In genomic region chr19:41551711-41552110, GRCh38 we compare ENCODE assay signal across 13 cellular contexts. TPM values are rescaled to one million over a fixed set of nuclear protein-coding genes. Genes with fewer than 3 reads are reported as not detected.
DNase-seq lines count a peak whose midpoint lies in the region; ATAC-seq and TF ChIP-seq lines count a peak whose summit lies in the region.
"Had no signal": no experiment of that assay in that cellular context is flagged by ENCODE, and none has a peak within 500 bp of the region (broad histone marks: within the 10 kb centered on the region; RNA-seq: fewer than 3 reads in every experiment).

No MANE protein-coding gene starts in this region.

- H3K36me3 ChIP-seq in effector memory CD4-positive, alpha-beta T cell (ENCODE audit: control insufficient read depth, insufficient read depth, low read length) = peaks cover 9% of the 10 kb centered on the region
- H3K36me3 ChIP-seq in thoracic aorta (no peaks in the 10 kb centered on the region), thyroid gland (no peaks in the 10 kb centered on the region)
- H3K36me3 ChIP-seq: neutrophil had no signal

- H3K27me3 Mint-ChIP-seq in activated naive CD4-positive, alpha-beta T cell treated with anti-CD3 and anti-CD28 coated beads, Interleukin-2, amount 10 ng/mL, durations not matched to agents 7 days and 5 days = no peaks in the 10 kb centered on the region

- H3K27me3 ChIP-seq in effector memory CD4-positive, alpha-beta T cell (replicated peaks; ENCODE audit: control insufficient read depth, insufficient read depth, low read length, poor library complexity, severe bottlenecking) = no peaks in the 10 kb centered on the region
- H3K27me3 ChIP-seq in thoracic aorta (replicated peaks; ENCODE audit: insufficient read depth) (no peaks in the 10 kb centered on the region), thyroid gland (no peaks in the 10 kb centered on the region)
- H3K27me3 ChIP-seq: neutrophil had no signal

- H3K9me3 Mint-ChIP-seq in activated naive CD4-positive, alpha-beta T cell treated with anti-CD3 and anti-CD28 coated beads, Interleukin-2, amount 10 ng/mL, durations not matched to agents 7 days and 5 days = no peaks in the 10 kb centered on the region

- CTCF ChIA-PET in activated naive CD4-positive, alpha-beta T cell treated with anti-CD3 and anti-CD28 coated beads, Interleukin-2, amount 10 ng/mL, durations not matched to agents 7 days and 5 days (lab: Charles Lee) = interaction anchor here (1.0 to 1.8 kb wide), 2 partner anchors 9 to 12 kb away, joined by 3 to 8 read pairs; no protein-coding TSS in a partner anchor

- WGBS in thyroid gland, 2 donors = 61 to 67% methylated on average over 6 of the region's 6 CpGs

- no peak for TF ChIP-seq POLR2A in thyroid gland (IDR thresholded peaks at IDR 0.05)

- peaks cover 68% of the 10 kb centered on the region for H3K36me3 Mint-ChIP-seq in activated naive CD4-positive, alpha-beta T cell treated with anti-CD3 and anti-CD28 coated beads, Interleukin-2, amount 10 ng/mL, durations not matched to agents 7 days and 5 days

- ATAC-seq in thoracic aorta (ENCODE audit: insufficient number of reproducible peaks, low FRiP score, low read depth) = no peak
- no peak for ATAC-seq in HG03460 (IDR thresholded peaks at IDR 0.05; ENCODE audit: unreplicated experiment)

- peak overlapping the region; percentile 99 for H3K27ac Mint-ChIP-seq in activated naive CD4-positive, alpha-beta T cell treated with anti-CD3 and anti-CD28 coated beads, Interleukin-2, amount 10 ng/mL, durations not matched to agents 7 days and 5 days

- intact Hi-C loops in thyroid gland (cut with DNase I) = no loop called here

- H3K9me3 ChIP-seq in effector memory CD4-positive, alpha-beta T cell (ENCODE audit: control insufficient read depth, low read length) = no peaks in the 10 kb centered on the region
- no peaks in the 10 kb centered on the region for H3K9me3 ChIP-seq in thoracic aorta
- no peaks in the 10 kb centered on the region for H3K9me3 ChIP-seq in thyroid gland
- H3K9me3 ChIP-seq: neutrophil, SK-N-SH had no signal

- H3K4me3 ChIP-seq in effector memory CD4-positive, alpha-beta T cell (ENCODE audit: insufficient read depth, low read depth, low read length, poor library complexity, severe bottlenecking) = peak overlapping the region; percentile 79
- peak overlapping the region; percentile 29 for H3K4me3 ChIP-seq in thoracic aorta
- no peak overlapping the region for H3K4me3 ChIP-seq in thyroid gland (replicated peaks in 1 of 3)

- peak overlapping the region; percentile 69 for H3K27ac ChIP-seq in effector memory CD4-positive, alpha-beta T cell (ENCODE audit: insufficient read depth, low read length, poor library complexity, severe bottlenecking)
- H3K27ac ChIP-seq in thoracic aorta (no peak overlapping the region), thyroid gland (no peak overlapping the region)
- H3K27ac ChIP-seq: neutrophil had no signal

- H3K4me1 ChIP-seq in effector memory CD4-positive, alpha-beta T cell (ENCODE audit: control insufficient read depth, insufficient read depth, low read length, poor library complexity, severe bottlenecking) = peaks cover 48% of the 10 kb centered on the region
- H3K4me1 ChIP-seq in thoracic aorta (ENCODE audit: control insufficient read depth in 1 of 2, low read depth in 2 of 2) (no peaks in the 10 kb centered on the region), thyroid gland (no peaks in the 10 kb centered on the region)

- peak overlapping the region; percentile 100 for H3K4me3 Mint-ChIP-seq in activated naive CD4-positive, alpha-beta T cell treated with anti-CD3 and anti-CD28 coated beads, Interleukin-2, amount 10 ng/mL, durations not matched to agents 7 days and 5 days

- TF ChIP-seq CTCF in thoracic aorta (IDR thresholded peaks at IDR 0.05) = no peak
- no peak for TF ChIP-seq CTCF in thyroid gland (IDR thresholded peaks at IDR 0.05)

- DNase-seq in activated naive CD4-positive, alpha-beta T cell treated with anti-CD3 and anti-CD28 coated beads, Interleukin-2, amount 10 ng/mL, durations not matched to agents 7 days and 5 days = no peak
- DNase-seq in activated naive CD4-positive, alpha-beta T cell treated with Interleukin-2 at 50 U/mL for 16 hours = no peak
- DNase-seq in RPMI8226 (peak; percentile 15), thoracic aorta (ENCODE audit: low spot score) (no peak), thyroid gland (no peak)
- DNase-seq in effector memory CD4-positive, alpha-beta T cell = no peak
- DNase-seq in activated CD4-positive, CD25-positive, alpha-beta regulatory T cell treated with anti-CD3 and anti-CD28 coated beads, Interleukin-2, amount 50 U/mL, for 72 hours = no peak
- DNase-seq: aorta, foreskin fibroblast, SK-N-SH had no signal

- H3K4me1 Mint-ChIP-seq in activated naive CD4-positive, alpha-beta T cell treated with anti-CD3 and anti-CD28 coated beads, Interleukin-2, amount 10 ng/mL, durations not matched to agents 7 days and 5 days = peaks cover 60% of the 10 kb centered on the region

RNA-seq across cellular contexts. Expression of gene CEACAM21, which starts 24.3 kb away (rescaled TPM):
- total RNA-seq in thoracic aorta = 1 to 10 TPM; 1.1 to 6.9 TPM
- total RNA-seq in thyroid gland = 10 to 100 TPM in 1 of 4 donors, 1 to 10 TPM in 1, under 1 TPM in 1, not detected in 1; 0.56 to 34.8 (median 2.6) TPM
- total RNA-seq: LHCN-M2 had no signal

Comparison
In these comparisons a context has a peak if more than half of its experiments do, and no peak if none do; other contexts are left out.
1. H3K4me3 ChIP-seq: peak in effector memory CD4-positive, alpha-beta T cell (single experiment) and thoracic aorta (single experiment); none in thyroid gland (0 of 3).